ENCODE assay signal across 17 cellular contexts in genomic region chr9:89854715-89855475, GRCh38.
"Had no signal": no experiment of that assay in that cellular context is flagged by ENCODE, and none has a peak within 500 bp of the region (broad histone marks: within the 10 kb centered on the region; RNA-seq: fewer than 3 reads in every experiment).

No MANE protein-coding gene starts in this region.

- H3K27ac Mint-ChIP-seq: dendritic cell treated with granulocyte-macrophage colony-stimulating factor and Interleukin-4, amounts not matched to agents 40 ng/mL and 50 ng/mL, for 4 days; mesothelial cell of epicardium; nephron progenitor cell; type B pancreatic cell had no signal

- H3K4me3 ChIP-seq: adrenal gland, esophagus squamous epithelium, lower lobe of right lung, SK-N-MC, skin epidermis, stomach had no signal

- FAIRE-seq: bronchial epithelial cell had no signal

- H3K27me3 ChIP-seq: adrenal gland, stomach had no signal

- H3K27ac ChIP-seq: adrenal gland, esophagus squamous epithelium, lower lobe of right lung, SK-N-MC, skin epidermis, stomach had no signal

- ATAC-seq: lower lobe of right lung had no signal

- H3K4me1 Mint-ChIP-seq: mesothelial cell of epicardium had no signal

- H3K4me3 Mint-ChIP-seq: dendritic cell treated with granulocyte-macrophage colony-stimulating factor and Interleukin-4, amounts not matched to agents 40 ng/mL and 50 ng/mL, for 4 days; mesothelial cell of epicardium; nephron progenitor cell; type B pancreatic cell had no signal

- DNase-seq: activated CD4-positive, alpha-beta T cell treated with anti-CD3 and anti-CD28 coated beads for 48 hours; activated naive CD4-positive, alpha-beta T cell treated with anti-CD3 and anti-CD28 coated beads, Interleukin-2, amount 50 U/mL, for 16 hours; activated T-cell treated with anti-CD3 and anti-CD28 coated beads, Interleukin-2, amount 50 U/mL, for 1 hour; effector CD8-positive, alpha-beta T cell; esophagus squamous epithelium; lower lobe of right lung; nephron progenitor cell; occipital lobe; stimulated activated CD4-positive, alpha-beta T cell treated with anti-CD3 and anti-CD28 coated beads, Interleukin-4, amount 100 ng/mL, for 1 hour; stomach had no signal

- H3K36me3 ChIP-seq: adrenal gland, esophagus squamous epithelium, lower lobe of right lung, stomach had no signal

- H3K9me3 Mint-ChIP-seq: dendritic cell treated with granulocyte-macrophage colony-stimulating factor and Interleukin-4, amounts not matched to agents 40 ng/mL and 50 ng/mL, for 4 days had no signal

- H3K9me3 ChIP-seq: adrenal gland, esophagus squamous epithelium, lower lobe of right lung had no signal

- H3K36me3 Mint-ChIP-seq: mesothelial cell of epicardium had no signal
